Comparison of ENCODE assay signal across 8 cellular contexts in genomic region chr7:131555565-131556054, GRCh38. TPM values are rescaled to one million over a fixed set of nuclear protein-coding genes. Genes with fewer than 3 reads are reported as not detected.
DNase-seq lines count a peak whose midpoint lies in the region; ATAC-seq, FAIRE-seq and TF ChIP-seq lines count a peak whose summit lies in the region.

No MANE protein-coding gene starts in this region.

- H3K79me2 ChIP-seq in OCI-LY1 (ENCODE audit: insufficient read depth, low read length), result no peaks in the 10 kb centered on the region

- H3K36me3 ChIP-seq in OCI-LY1 (ENCODE audit: insufficient read depth, low read length), result no peaks in the 10 kb centered on the region

- no peaks in the 10 kb centered on the region for H3K9me2 ChIP-seq in OCI-LY1 (ENCODE audit: low read depth, low read length)

- H3K27ac Mint-ChIP-seq in nephron, result peak overlapping the region in 2 of 3 experiments; percentile 73 to 91

- H3K27me3 ChIP-seq in OCI-LY1 (ENCODE audit: insufficient read depth, low read length) (peaks cover 17% of the 10 kb centered on the region; the same call in 1 of the 2 replicates), dorsolateral prefrontal cortex (no peaks in the 10 kb centered on the region)

- peaks cover 64% of the 10 kb centered on the region for H3K27me3 Mint-ChIP-seq in nephron (ENCODE audit: low read depth)

- no peak overlapping the region for H2AFZ ChIP-seq in OCI-LY1 (ENCODE audit: low read length)

- no peaks in the 10 kb centered on the region for H3K9me3 Mint-ChIP-seq in nephron

- peak overlapping the region; percentile 30; the same call in 1 of the 2 replicates for H3K9ac ChIP-seq in OCI-LY1 (ENCODE audit: low read length)

- H3K27ac ChIP-seq in OCI-LY1 (ENCODE audit: low read depth, low read length, poor library complexity, severe bottlenecking) (no peak overlapping the region), dorsolateral prefrontal cortex (peak overlapping the region in 42 of 59 donors; percentile 15 to 88 (median 69))

- peak; percentile 27 for DNase-seq in ELR (ENCODE audit: low read depth)
- peak in 2 of 10 donors; percentile 26 to 46 for DNase-seq in dorsolateral prefrontal cortex
- no peak for DNase-seq in HCEC 1CT
- no peak for DNase-seq in H54 (ENCODE audit: insufficient read length, low spot score)

- ATAC-seq in HG02588 (IDR thresholded peaks at IDR 0.05; ENCODE audit: unreplicated experiment), result no peak
- no peak for ATAC-seq in HG03521 (IDR thresholded peaks at IDR 0.05; ENCODE audit: unreplicated experiment)

- peak overlapping the region; percentile 58 for H3K4me3 ChIP-seq in OCI-LY1 (ENCODE audit: low read depth, low read length, poor library complexity, severe bottlenecking)
- H3K4me3 ChIP-seq in dorsolateral prefrontal cortex, result peak overlapping the region; percentile 60 to 86 (median 73)

- no peak for TF ChIP-seq POLR2A in H54 (IDR thresholded peaks at IDR 0.05; ENCODE audit: low read depth, low read length)

- peak overlapping the region; percentile 75 for H3K4me2 ChIP-seq in OCI-LY1 (ENCODE audit: low read length)

- peak overlapping the region; percentile 74 to 78 (median 76) for H3K4me3 Mint-ChIP-seq in nephron

- no peaks in the 10 kb centered on the region for H3F3A ChIP-seq in OCI-LY1 (ENCODE audit: insufficient read depth, low read length)

- TF ChIP-seq CTCF in OCI-LY1 (IDR thresholded peaks at IDR 0.05; ENCODE audit: low read length), result no peak
- no peak for TF ChIP-seq CTCF in dorsolateral prefrontal cortex (IDR thresholded peaks at IDR 0.05 in 54 of 56, conservative IDR thresholded peaks at IDR 0.05 in 2 of 56; ENCODE audit: low read depth in 1 of 56, partially characterized antibody in 56 of 56)
- TF ChIP-seq CTCF in nephron (IDR thresholded peaks at IDR 0.05; ENCODE audit: unreplicated experiment in 3 of 3), result no peak

- H3K36me3 Mint-ChIP-seq in nephron (ENCODE audit: low read depth), result peaks cover 20% of the 10 kb centered on the region

- peaks cover 19% of the 10 kb centered on the region for H3K4me1 ChIP-seq in OCI-LY1 (ENCODE audit: insufficient read depth, low read length, severe bottlenecking)

- H3K4me1 Mint-ChIP-seq in nephron, result peaks cover 6% of the 10 kb centered on the region

- H4K20me1 ChIP-seq in OCI-LY1 (ENCODE audit: insufficient read depth, low read length), result no peaks in the 10 kb centered on the region

- FAIRE-seq in H54 (lab: Jason Lieb, UNC), result no peak

- intact Hi-C loops in dorsolateral prefrontal cortex (cut with DNase I), result loop anchor here (2.0 to 5.0 kb wide), 2 partner anchors 97 to 99 kb away; no protein-coding TSS in a partner anchor

- no peaks in the 10 kb centered on the region for H3K9me3 ChIP-seq in OCI-LY1 (ENCODE audit: low read length)

RNA-seq across cellular contexts. Expression of gene PODXL, which starts 0.8 kb away (rescaled TPM):
- total RNA-seq in dorsolateral prefrontal cortex, result 100 to 1,000 TPM in 1 of 120 experiments, 10 to 100 TPM in 119; 28.4 to 104 (median 51.6) TPM
